8 cellular contexts compared by ENCODE assay signal in the genomic region with DNA sequence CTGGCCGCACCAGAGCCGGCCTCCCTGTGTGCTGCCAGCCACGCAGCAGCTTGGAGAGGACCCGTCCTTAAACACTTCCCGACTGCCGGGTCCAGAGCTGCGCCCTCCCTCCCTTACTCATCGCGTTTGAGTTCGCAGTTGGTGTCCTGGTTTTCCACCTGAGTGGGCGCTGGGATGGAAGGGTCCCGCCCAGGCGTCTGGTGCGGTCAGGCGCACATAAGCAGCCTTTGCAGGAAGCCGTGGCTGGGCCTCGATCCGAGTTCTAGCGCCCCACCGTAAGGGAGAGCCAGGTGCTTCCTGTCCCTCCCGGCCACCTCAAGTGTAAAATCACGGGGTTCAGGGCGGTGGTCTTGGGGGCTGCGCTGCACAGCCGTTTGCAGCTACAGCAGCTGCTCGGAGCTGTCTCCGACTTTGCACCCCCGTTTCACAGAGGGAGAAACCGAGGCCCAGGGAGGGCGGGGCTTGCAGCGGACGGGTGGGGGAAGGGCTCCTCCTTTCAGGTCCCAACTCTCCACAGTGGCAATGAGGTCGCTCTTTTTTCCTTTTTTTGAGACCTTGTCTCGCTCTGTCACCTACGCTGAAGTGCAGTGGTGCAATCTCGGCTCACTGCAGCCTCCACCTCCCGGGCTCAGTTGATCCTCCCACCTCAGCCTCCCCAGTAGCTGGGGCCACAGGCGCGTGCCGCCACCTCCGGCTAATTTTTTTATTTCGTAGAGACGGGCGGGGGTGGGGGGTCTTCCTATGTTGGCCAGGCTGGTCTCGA. TPM values are rescaled to one million over a fixed set of nuclear protein-coding genes. Genes with fewer than 3 reads are reported as not detected.
DNase-seq lines count a peak whose midpoint lies in the region; ATAC-seq lines count a peak whose summit lies in the region.

No MANE protein-coding gene starts in this region.

- H3K4me1 Mint-ChIP-seq in activated naive CD8-positive, alpha-beta T cell treated with anti-CD3 and anti-CD28 coated beads, Interleukin-2, amount 50 U/mL, for 24 hours = peaks cover 15% of the 10 kb centered on the region
- H3K4me1 Mint-ChIP-seq in memory B cell = peaks cover 16% of the 10 kb centered on the region

- H3K4me1 ChIP-seq in ACC112 (ENCODE audit: control insufficient read depth, insufficient read depth, low read length, unreplicated experiment) = no peaks in the 10 kb centered on the region

- H3K4me3 ChIP-seq in ACC112 (ENCODE audit: low read depth, low read length) = peak overlapping the region; percentile 76
- H3K4me3 ChIP-seq in H7 (ENCODE audit: insufficient read depth, low read depth, low read length) = peak overlapping the region; percentile 58

- no peaks in the 10 kb centered on the region for H3K36me3 ChIP-seq in ACC112 (ENCODE audit: insufficient read depth, low read length)
- no peaks in the 10 kb centered on the region for H3K36me3 ChIP-seq in H7 (replicated peaks; ENCODE audit: control insufficient read depth, insufficient read depth, low read length)

- peaks cover 8% of the 10 kb centered on the region for H3K79me2 ChIP-seq in ACC112 (ENCODE audit: control insufficient read depth, insufficient read depth, low read length, unreplicated experiment)

- H2AFZ ChIP-seq in ACC112 (ENCODE audit: low read length, unreplicated experiment) = no peak overlapping the region

- no peaks in the 10 kb centered on the region for H3K9me3 Mint-ChIP-seq in activated naive CD8-positive, alpha-beta T cell treated with anti-CD3 and anti-CD28 coated beads, Interleukin-2, amount 50 U/mL, for 24 hours
- no peaks in the 10 kb centered on the region for H3K9me3 Mint-ChIP-seq in memory B cell

- H3K27ac Mint-ChIP-seq in activated naive CD8-positive, alpha-beta T cell treated with anti-CD3 and anti-CD28 coated beads, Interleukin-2, amount 50 U/mL, for 24 hours = no peak overlapping the region
- H3K27ac Mint-ChIP-seq in memory B cell = peak overlapping the region; percentile 35

- peaks cover 11% of the 10 kb centered on the region for H3K27me3 Mint-ChIP-seq in activated naive CD8-positive, alpha-beta T cell treated with anti-CD3 and anti-CD28 coated beads, Interleukin-2, amount 50 U/mL, for 24 hours
- no peaks in the 10 kb centered on the region for H3K27me3 Mint-ChIP-seq in memory B cell

- H3K4me3 Mint-ChIP-seq in activated naive CD8-positive, alpha-beta T cell treated with anti-CD3 and anti-CD28 coated beads, Interleukin-2, amount 50 U/mL, for 24 hours = peak overlapping the region; percentile 53
- peak overlapping the region; percentile 73 for H3K4me3 Mint-ChIP-seq in memory B cell

- no peak overlapping the region for H3K27ac ChIP-seq in ACC112 (ENCODE audit: low read depth, low read length)

- H3K27me3 ChIP-seq in ACC112 (ENCODE audit: insufficient read depth, low read length) (no peaks in the 10 kb centered on the region), H7 (ENCODE audit: control insufficient read depth, insufficient read depth, low read length) (peaks cover 6% of the 10 kb centered on the region)

- no peak for ATAC-seq in activated naive CD8-positive, alpha-beta T cell treated with anti-CD3 and anti-CD28 coated beads, Interleukin-2, amount 50 U/mL, for 24 hours
- peak; percentile 52 for ATAC-seq in memory B cell (ENCODE audit: low read depth)
- ATAC-seq in HG03432 (IDR thresholded peaks at IDR 0.05; ENCODE audit: unreplicated experiment) = no peak

- DNase-seq in H7 = no peak
- DNase-seq in activated naive CD8-positive, alpha-beta T cell treated with anti-CD3 and anti-CD28 coated beads, Interleukin-2, amount 50 U/mL, for 24 hours = peak; percentile 26
- DNase-seq in memory B cell (ENCODE audit: low spot score in 2 of 2) = peak; percentile 42 to 55
- no peak for DNase-seq in occipital lobe (lab: John Stamatoyannopoulos, UW)
- DNase-seq in NOMO-1 (lab: John Stamatoyannopoulos, UW; ENCODE audit: unreplicated experiment in 2 of 2) = no peak
- DNase-seq in HUDEP-2 (lab: John Stamatoyannopoulos, UW; ENCODE audit: unreplicated experiment in 76 of 76) = no peak

- peaks cover 7% of the 10 kb centered on the region for H3K36me3 Mint-ChIP-seq in activated naive CD8-positive, alpha-beta T cell treated with anti-CD3 and anti-CD28 coated beads, Interleukin-2, amount 50 U/mL, for 24 hours (ENCODE audit: low read depth)
- H3K36me3 Mint-ChIP-seq in memory B cell = peaks cover 5% of the 10 kb centered on the region

RNA-seq across cellular contexts. Expression of a gene that starts 51.3 kb away (rescaled TPM):
- total RNA-seq in H7 (2014; rRNA removed; shearing (Covaris generic)) = not detected in 2 replicates
- not detected for total RNA-seq in occipital lobe

RNA-seq across cellular contexts. Expression of a gene that starts 59.5 kb away (rescaled TPM):
- total RNA-seq in H7 (2014; rRNA removed; shearing (Covaris generic)) = 0.15 and 0.28 TPM in 2 replicates
- not detected for total RNA-seq in occipital lobe

Comparison
In these comparisons a context has a peak if more than half of its experiments do, and no peak if none do; other contexts are left out.
1. DNase-seq: peak in activated naive CD8-positive, alpha-beta T cell treated with anti-CD3 and anti-CD28 coated beads, Interleukin-2, amount 50 U/mL, for 24 hours (single experiment) and memory B cell (2 of 2); none in H7 (single experiment), occipital lobe (single experiment), NOMO-1 (0 of 2) and HUDEP-2 (0 of 76).